Comparison of ENCODE assay signal across 8 cellular contexts in genomic region chr9:104991144-104991953, GRCh38.
A peak's percentile ranks its signal among the peaks of the same experiment; 100 is the strongest.
DNase-seq lines count a peak whose midpoint lies in the region; ATAC-seq and TF ChIP-seq lines count a peak whose summit lies in the region.

No MANE protein-coding gene starts in this region.

- POLR2A ChIA-PET in Caco-2 (lab: Charles Lee): interaction anchor here (0.8 to 1.1 kb wide), 2 partner anchors 81 to 92 kb away, joined by 3 to 5 read pairs; no protein-coding TSS in a partner anchor

- H3K36me3 ChIP-seq in Caco-2 (ENCODE audit: control insufficient read depth, insufficient read depth, low read length) (no peaks in the 10 kb centered on the region), HUES6 (ENCODE audit: control insufficient read depth, insufficient read depth, low read length) (no peaks in the 10 kb centered on the region), Peyer's patch (no peaks in the 10 kb centered on the region), esophagus squamous epithelium (no peaks in the 10 kb centered on the region)

- no peaks in the 10 kb centered on the region for H3K36me3 Mint-ChIP-seq in Caco-2 (ENCODE audit: insufficient read depth, unreplicated experiment)
- peaks cover 2 to 6% of the 10 kb centered on the region in 2 donors for H3K36me3 Mint-ChIP-seq in activated T-cell treated with anti-CD3 and anti-CD28 coated beads, Interleukin-2, amount 50 U/mL, for 72 hours (ENCODE audit: insufficient read depth in 2 of 2)

- CTCF ChIA-PET in Caco-2 (lab: Charles Lee): interaction anchor here (0.6 to 1.0 kb wide), 4 partner anchors 64 to 254 kb away, joined by 3 to 8 read pairs (median 5); partner anchors contain the start of gene ABCA1

- intact Hi-C loops in Caco-2 (cut with micrococcal nuclease; ENCODE audit: unreplicated experiment) (loop anchor here (1.0 to 2.0 kb wide), 4 partner anchors 48 to 165 kb away; no protein-coding TSS in a partner anchor), esophagus squamous epithelium (cut with DNase I) (no loop called here)

- TF ChIP-seq POLR2A in Peyer's patch (IDR thresholded peaks at IDR 0.05) (peak in 1 of 2 donors; percentile 39), esophagus squamous epithelium (IDR thresholded peaks at IDR 0.05) (peak in 2 of 4 donors; percentile 36 to 70)

- DNase-seq in Caco-2 (peak; percentile 84 to 85), Peyer's patch (peak; percentile 87 to 96 (median 90)), esophagus squamous epithelium (lab: John Stamatoyannopoulos, UW) (peak; percentile 41), myocyte (ENCODE audit: low read depth) (peak; percentile 97)
- DNase-seq in activated T-cell treated with anti-CD3 and anti-CD28 coated beads, Interleukin-2, amount 50 U/mL, for 72 hours: peak; percentile 90
- peak; percentile 61 to 79 for DNase-seq in stimulated activated CD8-positive, alpha-beta memory T cell treated with anti-CD3 and anti-CD28 coated beads, Interleukin-7, amount 100 ng/mL, for 4 hours (ENCODE audit: low read depth in 2 of 2)

- H3K4me3 ChIP-seq in Caco-2 (ENCODE audit: low read depth, low read length) (peak overlapping the region; percentile 68), HUES6 (ENCODE audit: low read depth, low read length) (peak overlapping the region; percentile 82), Peyer's patch (peak overlapping the region; percentile 55 to 70 (median 60)), esophagus squamous epithelium (peak overlapping the region; percentile 51 to 73 (median 64))

- no peaks in the 10 kb centered on the region for H3K27me3 ChIP-seq in Caco-2 (replicated peaks; ENCODE audit: control insufficient read depth, insufficient read depth, low read length)
- H3K27me3 ChIP-seq in HUES6 (ENCODE audit: control insufficient read depth, insufficient read depth, low read length): peaks cover 39% of the 10 kb centered on the region
- H3K27me3 ChIP-seq in Peyer's patch: no peaks in the 10 kb centered on the region
- H3K27me3 ChIP-seq in esophagus squamous epithelium: no peaks in the 10 kb centered on the region

- H3K9me3 ChIP-seq in Caco-2 (no peaks in the 10 kb centered on the region), HUES6 (ENCODE audit: control insufficient read depth, insufficient read depth, low read depth, low read length) (no peaks in the 10 kb centered on the region), Peyer's patch (no peaks in the 10 kb centered on the region), esophagus squamous epithelium (no peaks in the 10 kb centered on the region)

- H3K27ac ChIP-seq in HUES6 (ENCODE audit: low read depth, low read length): no peak overlapping the region
- peak overlapping the region; percentile 83 to 92 (median 84) for H3K27ac ChIP-seq in Peyer's patch
- H3K27ac ChIP-seq in esophagus squamous epithelium: peak overlapping the region; percentile 83 to 95 (median 94)

- BruUV-seq in Caco-2 (replicated peaks; lab: Mats Ljungman, UMichigan): TSS peak; percentile 44

- H3K4me3 Mint-ChIP-seq in Caco-2 (ENCODE audit: unreplicated experiment): peak overlapping the region; percentile 96
- H3K4me3 Mint-ChIP-seq in activated T-cell treated with anti-CD3 and anti-CD28 coated beads, Interleukin-2, amount 50 U/mL, for 72 hours: peak overlapping the region; percentile 92 to 94

- H3K9me3 Mint-ChIP-seq in Caco-2 (ENCODE audit: unreplicated experiment): no peaks in the 10 kb centered on the region
- no peaks in the 10 kb centered on the region for H3K9me3 Mint-ChIP-seq in activated T-cell treated with anti-CD3 and anti-CD28 coated beads, Interleukin-2, amount 50 U/mL, for 72 hours

- TF ChIP-seq CTCF in Caco-2 (IDR thresholded peaks at IDR 0.05; ENCODE audit: insufficient read depth in 1 of 2, low read depth in 1 of 2, low read length in 1 of 2, severe bottlenecking in 1 of 2, unreplicated experiment in 1 of 2) (no peak), Peyer's patch (IDR thresholded peaks at IDR 0.05) (no peak), esophagus squamous epithelium (IDR thresholded peaks at IDR 0.05) (peak in 1 of 6 experiments; percentile 4)

- H3K27ac Mint-ChIP-seq in Caco-2 (ENCODE audit: unreplicated experiment): peak overlapping the region; percentile 82
- H3K27ac Mint-ChIP-seq in activated T-cell treated with anti-CD3 and anti-CD28 coated beads, Interleukin-2, amount 50 U/mL, for 72 hours: peak overlapping the region; percentile 79

- peak overlapping the region; percentile 72 for H3K9ac ChIP-seq in HUES6 (ENCODE audit: low read length)

- 0% methylated on average over 4 to 25 of the region's 63 CpGs for WGBS in esophagus squamous epithelium, 2 donors

- H3K4me1 Mint-ChIP-seq in Caco-2 (ENCODE audit: low read depth, unreplicated experiment): peaks cover 17% of the 10 kb centered on the region
- H3K4me1 Mint-ChIP-seq in activated T-cell treated with anti-CD3 and anti-CD28 coated beads, Interleukin-2, amount 50 U/mL, for 72 hours (ENCODE audit: low read depth): peaks cover 61% of the 10 kb centered on the region

- H3K4me1 ChIP-seq in Caco-2: peaks cover 29% of the 10 kb centered on the region
- H3K4me1 ChIP-seq in HUES6 (ENCODE audit: control insufficient read depth, insufficient read depth, low read length): peaks cover 33% of the 10 kb centered on the region
- peaks cover 6 to 31% (median 16%) of the 10 kb centered on the region in 4 donors for H3K4me1 ChIP-seq in Peyer's patch
- peaks cover 30 to 44% (median 30%) of the 10 kb centered on the region in 3 donors for H3K4me1 ChIP-seq in esophagus squamous epithelium

- H3K27me3 Mint-ChIP-seq in Caco-2 (ENCODE audit: insufficient read depth, unreplicated experiment): no peaks in the 10 kb centered on the region
- peaks cover 51% of the 10 kb centered on the region for H3K27me3 Mint-ChIP-seq in activated T-cell treated with anti-CD3 and anti-CD28 coated beads, Interleukin-2, amount 50 U/mL, for 72 hours (ENCODE audit: low read depth)

- ATAC-seq in GM21423 (IDR thresholded peaks at IDR 0.05; ENCODE audit: unreplicated experiment): peak; percentile 83
- peak; percentile 80 for ATAC-seq in activated T-cell treated with anti-CD3 and anti-CD28 coated beads, Interleukin-2, amount 50 U/mL, for 72 hours (replicated peaks in 1 of 2)

Comparison
In these comparisons a context has a peak if more than half of its experiments do, and no peak if none do; other contexts are left out.
1. DNase-seq: peak in every context shown above with its lines; median percentile 97 in myocyte; 90 in Peyer's patch; 90 in activated T-cell treated with anti-CD3 and anti-CD28 coated beads, Interleukin-2, amount 50 U/mL, for 72 hours; 84 in Caco-2; 70 in stimulated activated CD8-positive, alpha-beta memory T cell treated with anti-CD3 and anti-CD28 coated beads, Interleukin-7, amount 100 ng/mL, for 4 hours; 41 in esophagus squamous epithelium.